Comparison of ENCODE assay signal across 32 cellular contexts in the genomic region with DNA sequence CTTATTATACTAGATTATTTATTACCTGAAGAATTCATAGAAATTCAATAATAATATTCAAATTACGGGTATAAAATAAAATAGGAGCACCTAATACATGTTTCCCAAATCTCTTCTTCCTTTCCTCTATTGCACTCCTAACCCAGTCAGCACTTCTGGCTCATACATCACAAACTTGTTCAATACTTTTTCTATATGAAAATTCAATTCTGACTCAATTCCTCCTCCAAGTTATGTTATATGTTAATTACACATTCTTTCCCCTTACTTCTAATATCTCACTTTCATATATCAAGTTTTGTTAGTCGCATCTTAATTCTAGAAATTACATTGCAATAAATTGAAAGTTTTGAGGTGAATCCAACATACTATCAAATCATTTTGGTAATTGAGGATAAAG. TPM values are rescaled to one million over a fixed set of nuclear protein-coding genes. Genes with fewer than 3 reads are reported as not detected.
"Had no signal": no experiment of that assay in that cellular context is flagged by ENCODE, and none has a peak within 500 bp of the region (broad histone marks: within the 10 kb centered on the region; RNA-seq: fewer than 3 reads in every experiment).

No MANE protein-coding gene starts in this region.

- H3K4me3 Mint-ChIP-seq: naive B cell; naive thymus-derived CD8-positive, alpha-beta T cell; natural killer cell treated with Interleukin-12 subunit alpha and Interleukin-12 subunit beta and Interleukin-15 and Interleukin-18, amount 100 ng/mL, for 72 hours; nephron progenitor cell; neural crest cell; stimulated activated memory B cell treated with anti-CD40 and anti-IgM and Interleukin-4, amounts not matched to agents 10 μg/mL and 1 μg/mL and 100 μg/mL, for 72 hours; stimulated activated naive CD8-positive, alpha-beta T cell treated with anti-CD3 and anti-CD28 coated beads, Interleukin-15, Interleukin-2, amounts not matched to agents 100 ng/mL and 50 ng/mL, for 24 hours; type B pancreatic cell had no signal

- H3K4me3 ChIP-seq: psoas muscle, right lobe of liver, sigmoid colon, smooth muscle cell, spleen, suprapubic skin, testis, tibial artery, transverse colon, upper lobe of right lung, uterus had no signal

- H3K27me3 ChIP-seq: neutrophil, right lobe of liver, sigmoid colon, spleen, suprapubic skin, testis, tibial artery, transverse colon, upper lobe of right lung, uterus had no signal

- H3K27me3 Mint-ChIP-seq: naive B cell; natural killer cell treated with Interleukin-12 subunit alpha and Interleukin-12 subunit beta and Interleukin-15 and Interleukin-18, amount 100 ng/mL, for 72 hours; progenitor cell of endocrine pancreas; stimulated activated memory B cell treated with anti-CD40 and anti-IgM and Interleukin-4, amounts not matched to agents 10 μg/mL and 1 μg/mL and 100 μg/mL, for 72 hours; type B pancreatic cell had no signal

- H3K36me3 ChIP-seq: neutrophil, right lobe of liver, sigmoid colon, spleen, suprapubic skin, tibial artery, transverse colon, upper lobe of right lung, uterus had no signal

- H3K4me1 ChIP-seq: parathyroid adenoma, psoas muscle, right lobe of liver, sigmoid colon, spleen, testis, tibial artery, transverse colon, upper lobe of right lung, uterus had no signal

- H3K27ac Mint-ChIP-seq: naive B cell; naive thymus-derived CD8-positive, alpha-beta T cell; natural killer cell treated with Interleukin-12 subunit alpha and Interleukin-12 subunit beta and Interleukin-15 and Interleukin-18, amount 100 ng/mL, for 72 hours; nephron progenitor cell; progenitor cell of endocrine pancreas; stimulated activated memory B cell treated with anti-CD40 and anti-IgM and Interleukin-4, amounts not matched to agents 10 μg/mL and 1 μg/mL and 100 μg/mL, for 72 hours; type B pancreatic cell had no signal

- H3K9me3 ChIP-seq: neutrophil, psoas muscle, right lobe of liver, sigmoid colon, suprapubic skin, testis, tibial artery, upper lobe of right lung, uterus had no signal

- DNase-seq: naive B cell; naive thymus-derived CD8-positive, alpha-beta T cell; nephron progenitor cell; nucleus accumbens; posterior cingulate gyrus; psoas muscle; right cardiac atrium; right lobe of liver; sigmoid colon; spleen; stimulated activated CD4-positive, alpha-beta T cell treated with anti-CD3 and anti-CD28 coated beads, Interleukin-12 subunit alpha, Interleukin-12 subunit beta, amount 100 ng/mL, for 4 hours; stimulated activated CD4-positive, alpha-beta T cell treated with anti-CD3 and anti-CD28 coated beads, Interleukin-1b, Interleukin-23, amount 100 ng/mL, for 48 hours; stimulated activated CD4-positive, alpha-beta T cell treated with anti-CD3 and anti-CD28 coated beads, Interleukin-4, amount 100 ng/mL, for 1 hour; stimulated activated CD4-positive, alpha-beta T cell treated with anti-CD3 and anti-CD28 coated beads, Interleukin-4, amount 100 ng/mL, for 4 hours; stimulated activated CD8-positive, alpha-beta memory T cell treated with anti-CD3 and anti-CD28 coated beads, Interleukin-4, amount 100 ng/mL, for 48 hours; stimulated activated naive CD4-positive, alpha-beta T cell; substantia nigra; testis; tibial artery; transverse colon; upper lobe of right lung; uterus had no signal

- H3K27ac ChIP-seq: neutrophil, parathyroid adenoma, psoas muscle, right lobe of liver, sigmoid colon, spleen, suprapubic skin, testis, tibial artery, transverse colon, upper lobe of right lung had no signal

- H3K4me1 Mint-ChIP-seq: naive B cell; naive thymus-derived CD8-positive, alpha-beta T cell; nephron progenitor cell; neural crest cell; stimulated activated memory B cell treated with anti-CD40 and anti-IgM and Interleukin-4, amounts not matched to agents 10 μg/mL and 1 μg/mL and 100 μg/mL, for 72 hours had no signal

- H3K36me3 Mint-ChIP-seq: naive B cell; naive thymus-derived CD8-positive, alpha-beta T cell; natural killer cell treated with Interleukin-12 subunit alpha and Interleukin-12 subunit beta and Interleukin-15 and Interleukin-18, amount 100 ng/mL, for 72 hours; stimulated activated memory B cell treated with anti-CD40 and anti-IgM and Interleukin-4, amounts not matched to agents 10 μg/mL and 1 μg/mL and 100 μg/mL, for 72 hours; type B pancreatic cell had no signal

- H3K9me3 Mint-ChIP-seq: nephron progenitor cell; stimulated activated memory B cell treated with anti-CD40 and anti-IgM and Interleukin-4, amounts not matched to agents 10 μg/mL and 1 μg/mL and 100 μg/mL, for 72 hours had no signal

- ATAC-seq: naive thymus-derived CD8-positive, alpha-beta T cell; natural killer cell treated with Interleukin-12 subunit alpha and Interleukin-12 subunit beta and Interleukin-15 and Interleukin-18, amount 100 ng/mL, for 72 hours; psoas muscle; right cardiac atrium; right lobe of liver; stimulated activated memory B cell treated with anti-CD40 and anti-IgM and Interleukin-4, amounts not matched to agents 10 μg/mL and 1 μg/mL and 100 μg/mL, for 72 hours; upper lobe of right lung had no signal

RNA-seq across cellular contexts. Expression of gene COL3A1, which starts 17.9 kb away (rescaled TPM):
- total RNA-seq: naive thymus-derived CD8-positive, alpha-beta T cell; natural killer cell treated with Interleukin-12 subunit alpha and Interleukin-12 subunit beta and Interleukin-15 and Interleukin-18, amount 100 ng/mL, for 72 hours had no signal
- polyA plus RNA-seq: naive thymus-derived CD8-positive, alpha-beta T cell had no signal
